ENCODE assay signal across 15 cellular contexts in the genomic region with DNA sequence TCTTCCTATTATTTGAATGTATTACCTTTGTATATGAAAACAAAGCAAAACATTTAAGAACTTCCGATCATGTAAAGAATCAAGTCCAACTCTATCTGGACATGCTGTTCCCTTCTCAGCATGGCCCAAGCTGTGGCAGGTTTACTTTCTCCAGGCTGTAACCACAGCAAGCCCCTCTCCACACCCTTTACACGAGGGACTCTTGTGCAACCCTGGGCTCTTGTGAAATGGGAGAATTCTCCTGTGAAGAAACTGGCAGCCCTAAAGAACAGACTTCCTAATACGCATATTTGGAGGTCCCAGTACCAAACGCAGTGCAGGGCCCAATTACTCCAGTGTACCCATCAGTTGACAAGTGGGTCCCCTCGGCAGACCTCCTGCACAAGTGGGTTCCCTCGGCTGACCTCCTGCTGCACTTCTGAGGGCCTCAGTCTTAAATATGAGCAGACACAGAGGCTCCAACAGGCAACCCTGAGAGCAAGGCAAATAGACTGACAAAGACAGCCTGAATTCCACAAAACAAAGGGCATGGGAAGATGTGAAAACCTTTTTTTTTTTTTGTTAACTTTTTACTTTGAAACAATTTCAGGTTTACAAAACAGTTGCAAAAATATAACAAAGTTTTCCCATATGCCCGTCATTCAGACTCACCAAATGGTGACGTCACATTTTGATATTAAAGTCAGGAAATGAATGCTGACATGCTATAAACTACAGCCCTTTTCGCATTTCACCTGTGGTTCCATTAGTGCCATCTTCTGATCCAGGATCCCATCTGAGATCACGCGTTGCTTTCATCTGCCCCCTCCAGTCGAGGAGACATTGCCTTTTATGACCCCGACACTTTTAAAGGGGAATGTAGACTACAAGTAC.
"Had no signal": no experiment of that assay in that cellular context is flagged by ENCODE, and none has a peak within 500 bp of the region (broad histone marks: within the 10 kb centered on the region; RNA-seq: fewer than 3 reads in every experiment).

No MANE protein-coding gene starts in this region.

- H3K27ac Mint-ChIP-seq: activated naive CD8-positive, alpha-beta T cell treated with anti-CD3 and anti-CD28 coated beads, Interleukin-2, amount 10 ng/mL, durations not matched to agents 7 days and 5 days; endodermal cell; naive thymus-derived CD8-positive, alpha-beta T cell; stimulated activated memory B cell treated with anti-CD40 and anti-IgM and Interleukin-4, amounts not matched to agents 10 μg/mL and 1 μg/mL and 100 μg/mL, for 72 hours had no signal

- H3K36me3 ChIP-seq: neutrophil, thyroid gland, uterus had no signal

- H3K9me3 Mint-ChIP-seq: activated naive CD8-positive, alpha-beta T cell treated with anti-CD3 and anti-CD28 coated beads, Interleukin-2, amount 10 ng/mL, durations not matched to agents 7 days and 5 days; endodermal cell; naive thymus-derived CD8-positive, alpha-beta T cell; stimulated activated memory B cell treated with anti-CD40 and anti-IgM and Interleukin-4, amounts not matched to agents 10 μg/mL and 1 μg/mL and 100 μg/mL, for 72 hours had no signal

- H3K4me3 ChIP-seq: dorsolateral prefrontal cortex, thyroid gland, uterus had no signal

- H3K27me3 ChIP-seq: dorsolateral prefrontal cortex, thyroid gland, uterus had no signal

- H3K27ac ChIP-seq: dorsolateral prefrontal cortex, neutrophil, thyroid gland, uterus had no signal

- H3K36me3 Mint-ChIP-seq: activated naive CD8-positive, alpha-beta T cell treated with anti-CD3 and anti-CD28 coated beads, Interleukin-2, amount 10 ng/mL, durations not matched to agents 7 days and 5 days; stimulated activated memory B cell treated with anti-CD40 and anti-IgM and Interleukin-4, amounts not matched to agents 10 μg/mL and 1 μg/mL and 100 μg/mL, for 72 hours had no signal

- H3K4me1 Mint-ChIP-seq: endodermal cell had no signal

- H3K4me1 ChIP-seq: thyroid gland, uterus had no signal

- DNase-seq: activated CD4-positive, alpha-beta T cell treated with anti-CD3 and anti-CD28 coated beads, Interleukin-2, amount 50 U/mL, for 1 hour; activated CD8-positive, alpha-beta memory T cell treated with anti-CD3 and anti-CD28 coated beads for 24 hours; activated naive CD8-positive, alpha-beta T cell treated with anti-CD3 and anti-CD28 coated beads, Interleukin-2, amount 10 ng/mL, durations not matched to agents 7 days and 5 days; aorta; dorsolateral prefrontal cortex; endodermal cell; left colon; mammary epithelial cell; naive thymus-derived CD8-positive, alpha-beta T cell; retina; stimulated activated CD4-positive, alpha-beta T cell treated with anti-CD3 and anti-CD28 coated beads, Interleukin-2, amount 100 ng/mL, for 48 hours; thyroid gland; uterus had no signal

- ATAC-seq: left colon; naive thymus-derived CD8-positive, alpha-beta T cell; stimulated activated memory B cell treated with anti-CD40 and anti-IgM and Interleukin-4, amounts not matched to agents 10 μg/mL and 1 μg/mL and 100 μg/mL, for 72 hours had no signal

- H3K27me3 Mint-ChIP-seq: activated naive CD8-positive, alpha-beta T cell treated with anti-CD3 and anti-CD28 coated beads, Interleukin-2, amount 10 ng/mL, durations not matched to agents 7 days and 5 days had no signal

- H3K4me3 Mint-ChIP-seq: activated naive CD8-positive, alpha-beta T cell treated with anti-CD3 and anti-CD28 coated beads, Interleukin-2, amount 10 ng/mL, durations not matched to agents 7 days and 5 days; endodermal cell; naive thymus-derived CD8-positive, alpha-beta T cell; stimulated activated memory B cell treated with anti-CD40 and anti-IgM and Interleukin-4, amounts not matched to agents 10 μg/mL and 1 μg/mL and 100 μg/mL, for 72 hours had no signal
